ENCODE assay signal across 31 cellular contexts in genomic region chr4:76757418-76757910, GRCh38.
DNase-seq lines count a peak whose midpoint lies in the region; ATAC-seq and TF ChIP-seq lines count a peak whose summit lies in the region.
"Had no signal": no experiment of that assay in that cellular context is flagged by ENCODE, and none has a peak within 500 bp of the region (broad histone marks: within the 10 kb centered on the region; RNA-seq: fewer than 3 reads in every experiment).

No MANE protein-coding gene starts in this region.

- H3K27ac Mint-ChIP-seq in WTC11 = peak overlapping the region; percentile 85
- no peak overlapping the region for H3K27ac Mint-ChIP-seq in T-helper 2 cell treated with Interferon-gamma antibody and Interleukin-4, amounts not matched to agents 5 μg/mL and 100 μg/mL, for 36 hours
- H3K27ac Mint-ChIP-seq: activated naive CD4-positive, alpha-beta T cell treated with anti-CD3 and anti-CD28 coated beads, Interleukin-2, amount 50 U/mL, for 72 hours; CD14-positive monocyte had no signal

- intact Hi-C loops in sciatic nerve (cut with DNase I) = loop anchor here (10.0 kb wide), 2 partner anchors 233 to 333 kb away; partner anchors contain the start of gene CCDC158

- POLR2A ChIA-PET in WTC11 (lab: Charles Lee) = interaction anchor here (0.6 to 1.0 kb wide), 4 partner anchors 60 to 327 kb away, joined by 3 to 8 read pairs (median 3); no protein-coding TSS in a partner anchor

- H3K9me3 Mint-ChIP-seq in WTC11 = no peaks in the 10 kb centered on the region
- no peaks in the 10 kb centered on the region for H3K9me3 Mint-ChIP-seq in T-helper 2 cell treated with Interferon-gamma antibody and Interleukin-4, amounts not matched to agents 5 μg/mL and 100 μg/mL, for 36 hours
- H3K9me3 Mint-ChIP-seq: activated naive CD4-positive, alpha-beta T cell treated with anti-CD3 and anti-CD28 coated beads, Interleukin-2, amount 50 U/mL, for 72 hours; naive B cell had no signal

- H3K27me3 Mint-ChIP-seq in WTC11 (ENCODE audit: low read depth) = no peaks in the 10 kb centered on the region
- peaks cover 19% of the 10 kb centered on the region for H3K27me3 Mint-ChIP-seq in T-helper 2 cell treated with Interferon-gamma antibody and Interleukin-4, amounts not matched to agents 5 μg/mL and 100 μg/mL, for 36 hours (ENCODE audit: low read depth)

- TF ChIP-seq CTCF in C4-2B (conservative IDR thresholded peaks at IDR 0.05) = no peak
- no peak for TF ChIP-seq CTCF in WTC11 (IDR thresholded peaks at IDR 0.05)

- no peak for DNase-seq in WTC11 (ENCODE audit: low spot score)
- DNase-seq in fibroblast of peridontal ligament (ENCODE audit: extremely low read depth) = peak; percentile 26
- DNase-seq in sciatic nerve (ENCODE audit: low spot score) = peak; percentile 53
- DNase-seq in NCI-H1436 treated with DMSO at 0.1 percent for 48 hours (lab: John Stamatoyannopoulos, UW) = no peak
- DNase-seq in T-helper 2 cell treated with Interferon-gamma antibody and Interleukin-4, amounts not matched to agents 5 μg/mL and 100 μg/mL, for 36 hours (ENCODE audit: low spot score) = no peak
- DNase-seq: activated CD4-positive, alpha-beta T cell treated with anti-CD3 and anti-CD28 coated beads for 48 hours; activated CD8-positive, alpha-beta memory T cell treated with anti-CD3 and anti-CD28 coated beads for 24 hours; activated T-cell treated with anti-CD3 and anti-CD28 coated beads for 4 hours; Calu3; DMS79 treated with DMSO at 0.1 percent for 48 hours; effector memory CD4-positive, alpha-beta T cell; foreskin keratinocyte; GDM1; head of caudate nucleus; islet precursor cell; Karpas-422; left ventricle myocardium superior; naive B cell; NCI-H1436; NCI-H2107; stimulated activated CD4-positive, alpha-beta T cell treated with anti-CD3 and anti-CD28 coated beads, Interleukin-4, amount 100 ng/mL, for 24 hours; uterus; WERI-Rb-1 had no signal

- H3K4me1 Mint-ChIP-seq in WTC11 = peaks cover 2% of the 10 kb centered on the region; the same call in 1 of the 2 replicates
- no peaks in the 10 kb centered on the region for H3K4me1 Mint-ChIP-seq in T-helper 2 cell treated with Interferon-gamma antibody and Interleukin-4, amounts not matched to agents 5 μg/mL and 100 μg/mL, for 36 hours (ENCODE audit: low read depth)
- H3K4me1 Mint-ChIP-seq: CD14-positive monocyte, naive B cell had no signal

- ATAC-seq in WTC11 (no peak), sciatic nerve (peak; percentile 66), GM21360 (IDR thresholded peaks at IDR 0.05; ENCODE audit: unreplicated experiment) (no peak), HG03460 (IDR thresholded peaks at IDR 0.05; ENCODE audit: unreplicated experiment) (no peak)
- ATAC-seq: activated naive CD4-positive, alpha-beta T cell treated with anti-CD3 and anti-CD28 coated beads, Interleukin-2, amount 50 U/mL, for 72 hours; Panc1 had no signal

- H3K4me3 Mint-ChIP-seq in WTC11 = no peak overlapping the region
- H3K4me3 Mint-ChIP-seq in T-helper 2 cell treated with Interferon-gamma antibody and Interleukin-4, amounts not matched to agents 5 μg/mL and 100 μg/mL, for 36 hours = no peak overlapping the region
- H3K4me3 Mint-ChIP-seq: CD14-positive monocyte, naive B cell had no signal

- peak overlapping the region; percentile 23; the same call in 1 of the 2 replicates for H3K27ac ChIP-seq in C4-2B
- H3K27ac ChIP-seq: foreskin keratinocyte, HL-60, neutrophil, WERI-Rb-1 had no signal

- CTCF ChIA-PET in WTC11 (lab: Charles Lee) = interaction anchor here (0.6 to 2.4 kb wide), 27 partner anchors 10 to 446 kb away, joined by 3 to 15 read pairs (median 5); no protein-coding TSS in a partner anchor

- H3K36me3 Mint-ChIP-seq in WTC11 = peaks cover 62% of the 10 kb centered on the region
- no peaks in the 10 kb centered on the region for H3K36me3 Mint-ChIP-seq in T-helper 2 cell treated with Interferon-gamma antibody and Interleukin-4, amounts not matched to agents 5 μg/mL and 100 μg/mL, for 36 hours (ENCODE audit: low read depth)
- H3K36me3 Mint-ChIP-seq: activated naive CD4-positive, alpha-beta T cell treated with anti-CD3 and anti-CD28 coated beads, Interleukin-2, amount 50 U/mL, for 72 hours; CD14-positive monocyte; naive B cell had no signal

TF ChIP-seq in WTC11, 78 proteins besides CTCF, POLR2A, EP300 and RAD21:
- TF ChIP-seq SOX15 (CRISPR knock-in tag; IDR thresholded peaks at IDR 0.05) (no peak), OVOL2 (CRISPR knock-in tag; IDR thresholded peaks at IDR 0.05; ENCODE audit: borderline replicate concordance) (no peak), TEAD1 (CRISPR knock-in tag; IDR thresholded peaks at IDR 0.05) (no peak), ELF4 (CRISPR knock-in tag; IDR thresholded peaks at IDR 0.05; ENCODE audit: low read depth) (no peak), ZNF396 (CRISPR knock-in tag; IDR thresholded peaks at IDR 0.05; ENCODE audit: borderline replicate concordance) (no peak), GRHL2 (CRISPR knock-in tag; IDR thresholded peaks at IDR 0.05; ENCODE audit: insufficient replicate concordance, severe bottlenecking) (no peak), SMAD4 (CRISPR knock-in tag; IDR thresholded peaks at IDR 0.05) (no peak), E2F4 (CRISPR knock-in tag; IDR thresholded peaks at IDR 0.05; ENCODE audit: borderline replicate concordance, low read depth) (no peak), MYBL2 (CRISPR knock-in tag; IDR thresholded peaks at IDR 0.05) (no peak), CREB1 (CRISPR knock-in tag; IDR thresholded peaks at IDR 0.05) (no peak), MAX (CRISPR knock-in tag; IDR thresholded peaks at IDR 0.05) (no peak), ZNF416 (CRISPR knock-in tag; IDR thresholded peaks at IDR 0.05) (no peak), ZNF219 (CRISPR knock-in tag; IDR thresholded peaks at IDR 0.05; ENCODE audit: borderline replicate concordance) (no peak), RORB (CRISPR knock-in tag; IDR thresholded peaks at IDR 0.05) (no peak), NR1H2 (CRISPR knock-in tag; IDR thresholded peaks at IDR 0.05) (no peak), SP1 (CRISPR knock-in tag; conservative IDR thresholded peaks at IDR 0.05) (no peak), ZNF425 (CRISPR knock-in tag; conservative IDR thresholded peaks at IDR 0.05) (no peak), ZNF512 (CRISPR knock-in tag; IDR thresholded peaks at IDR 0.05; ENCODE audit: borderline replicate concordance) (no peak)

Comparison
In these comparisons a context has a peak if more than half of its experiments do, and no peak if none do; other contexts are left out.
1. DNase-seq: peak in fibroblast of peridontal ligament (single experiment) and sciatic nerve (single experiment); none in WTC11 (single experiment), NCI-H1436 treated with DMSO at 0.1 percent for 48 hours (single experiment) and T-helper 2 cell treated with Interferon-gamma antibody and Interleukin-4, amounts not matched to agents 5 μg/mL and 100 μg/mL, for 36 hours (single experiment).